ENCODE assay signal across 22 cellular contexts in genomic region chr7:80078882-80079281, GRCh38. TPM values are rescaled to one million over a fixed set of nuclear protein-coding genes. Genes with fewer than 3 reads are reported as not detected.
A peak's percentile ranks its signal among the peaks of the same experiment; 100 is the strongest.
DNase-seq lines count a peak whose midpoint lies in the region; ATAC-seq, FAIRE-seq and TF ChIP-seq lines count a peak whose summit lies in the region.
"Had no signal": no experiment of that assay in that cellular context is flagged by ENCODE, and none has a peak within 500 bp of the region (broad histone marks: within the 10 kb centered on the region; RNA-seq: fewer than 3 reads in every experiment).

No MANE protein-coding gene starts in this region.

- H3K4me2 ChIP-seq in A549 (peak overlapping the region; percentile 75; the same call in 1 of the 3 replicates), endothelial cell of umbilical vein (ENCODE audit: insufficient read depth, low read length) (peak overlapping the region; percentile 88)

- H3K9me3 ChIP-seq in A549 (no peaks in the 10 kb centered on the region), SK-N-MC (ENCODE audit: low read depth, low read length) (no peaks in the 10 kb centered on the region), endothelial cell of umbilical vein (replicated peaks; ENCODE audit: control insufficient read depth, insufficient read depth, low read length) (no peaks in the 10 kb centered on the region), tibial nerve (no peaks in the 10 kb centered on the region), WERI-Rb-1 (ENCODE audit: severe bottlenecking) (no peaks in the 10 kb centered on the region)
- H3K9me3 ChIP-seq: lower lobe of right lung had no signal

- H3K27ac ChIP-seq in A549 (no peak overlapping the region), ACC112 (ENCODE audit: low read depth, low read length) (peak overlapping the region; percentile 54), SK-N-MC (no peak overlapping the region), endothelial cell of umbilical vein (ENCODE audit: insufficient read depth, low read depth, low read length) (no peak overlapping the region), tibial nerve (no peak overlapping the region), WERI-Rb-1 (no peak overlapping the region)
- H3K27ac ChIP-seq: lower lobe of right lung had no signal

- no peak for ATAC-seq in A549
- no peak for ATAC-seq in HG03342 (IDR thresholded peaks at IDR 0.05; ENCODE audit: unreplicated experiment)
- ATAC-seq: CD8-positive, alpha-beta T cell; HepG2; sciatic nerve had no signal

- TF ChIP-seq EP300 in A549 (IDR thresholded peaks at IDR 0.05) = no peak
- TF ChIP-seq EP300 in tibial nerve (IDR thresholded peaks at IDR 0.05) = no peak

- no peak for TF ChIP-seq RAD21 in A549 (conservative IDR thresholded peaks at IDR 0.05 in 1 of 2, IDR thresholded peaks at IDR 0.05 in 1 of 2)

- H3K4me1 ChIP-seq in A549 (no peaks in the 10 kb centered on the region), ACC112 (ENCODE audit: control insufficient read depth, insufficient read depth, low read length, unreplicated experiment) (peaks cover 7% of the 10 kb centered on the region), endothelial cell of umbilical vein (ENCODE audit: control insufficient read depth, extremely low read depth, insufficient read depth, low read length) (peaks cover 17% of the 10 kb centered on the region), tibial nerve (no peaks in the 10 kb centered on the region)

- POLR2A ChIA-PET in A549 (lab: Yijun Ruan, JAX) (interaction anchor here (0.9 kb wide), 1 partner anchor 55 kb away, joined by 3 read pairs; the partner anchor contains the start of gene GNAI1), endothelial cell of umbilical vein (lab: Charles Lee) (no interaction called here)

- H3K9ac ChIP-seq in SK-N-MC (ENCODE audit: insufficient read length) (no peak overlapping the region), endothelial cell of umbilical vein (replicated peaks; ENCODE audit: extremely low read depth, insufficient read depth, low read length) (no peak overlapping the region)

- no TSS peak for BruUV-seq in endothelial cell of umbilical vein (replicated peaks; lab: Mats Ljungman, UMichigan)

- H2AFZ ChIP-seq in ACC112 (ENCODE audit: low read length, unreplicated experiment) = peak overlapping the region; percentile 85
- H2AFZ ChIP-seq in endothelial cell of umbilical vein (ENCODE audit: low read depth, low read length) = no peak overlapping the region

- WGBS in A549 (ENCODE audit: missing lambda C conversion rate) = 97% methylated on average over 3 of the region's 3 CpGs
- WGBS in tibial nerve, 2 donors = 83 to 87% methylated on average over 3 of the region's 3 CpGs
- WGBS in lower leg skin, 2 donors = 73 to 81% methylated on average over 3 of the region's 3 CpGs

- H3K36me3 ChIP-seq in ACC112 (ENCODE audit: insufficient read depth, low read length) = no peaks in the 10 kb centered on the region
- no peaks in the 10 kb centered on the region for H3K36me3 ChIP-seq in SK-N-MC (ENCODE audit: insufficient read depth, low read length)
- no peaks in the 10 kb centered on the region for H3K36me3 ChIP-seq in endothelial cell of umbilical vein (ENCODE audit: control insufficient read depth in 2 of 2, extremely low read depth in 1 of 2, insufficient read depth in 2 of 2, low read length in 2 of 2)
- no peaks in the 10 kb centered on the region for H3K36me3 ChIP-seq in tibial nerve
- no peaks in the 10 kb centered on the region for H3K36me3 ChIP-seq in WERI-Rb-1
- H3K36me3 ChIP-seq: lower lobe of right lung had no signal

- H3K27me3 ChIP-seq in ACC112 (ENCODE audit: insufficient read depth, low read length) (no peaks in the 10 kb centered on the region), endothelial cell of umbilical vein (ENCODE audit: control insufficient read depth in 2 of 2, insufficient read depth in 2 of 2, low read length in 2 of 2) (no peaks in the 10 kb centered on the region), tibial nerve (no peaks in the 10 kb centered on the region), WERI-Rb-1 (ENCODE audit: insufficient read depth, low read depth, severe bottlenecking) (no peaks in the 10 kb centered on the region)

- no peak for TF ChIP-seq POLR2A in A549 (IDR thresholded peaks at IDR 0.05; ENCODE audit: low read length)
- no peak for TF ChIP-seq POLR2A in endothelial cell of umbilical vein (IDR thresholded peaks at IDR 0.05; ENCODE audit: low read depth, low read length)
- TF ChIP-seq POLR2A in tibial nerve (IDR thresholded peaks at IDR 0.05) = no peak
- TF ChIP-seq POLR2A in lower leg skin (IDR thresholded peaks at IDR 0.05) = no peak

- H3K4me3 ChIP-seq in A549 (no peak overlapping the region), ACC112 (ENCODE audit: low read depth, low read length) (peak overlapping the region; percentile 57), SK-N-MC (peak overlapping the region; percentile 73; the same call in 1 of the 2 replicates), endothelial cell of umbilical vein (replicated peaks in 1 of 3; ENCODE audit: insufficient read depth in 1 of 3, low read depth in 1 of 3, low read length in 3 of 3) (no peak overlapping the region), tibial nerve (no peak overlapping the region), lower leg skin (ENCODE audit: low read depth, poor library complexity, severe bottlenecking) (no peak overlapping the region), WERI-Rb-1 (ENCODE audit: low read depth, low read length) (no peak overlapping the region)

- FAIRE-seq in A549 (lab: Jason Lieb, UNC) (no peak), endothelial cell of umbilical vein (lab: Jason Lieb, UNC) (no peak)
- FAIRE-seq: endometrium, HepG2 had no signal

- H3K79me2 ChIP-seq in ACC112 (ENCODE audit: control insufficient read depth, insufficient read depth, low read length, unreplicated experiment) (no peaks in the 10 kb centered on the region), endothelial cell of umbilical vein (ENCODE audit: control insufficient read depth, insufficient read depth, low read length) (no peaks in the 10 kb centered on the region)

- CTCF ChIA-PET in A549 (lab: Yijun Ruan, JAX) = interaction anchor here (1.3 to 1.6 kb wide), 3 partner anchors 10 to 31 kb away, joined by 3 to 5 read pairs (median 4); no protein-coding TSS in a partner anchor
- CTCF ChIA-PET in endothelial cell of umbilical vein (lab: Charles Lee) = interaction anchor here (0.7 to 2.0 kb wide), 7 partner anchors 19 to 780 kb away, joined by 3 to 8 read pairs (median 5); partner anchors contain the start of gene GNAI1

- H3K9me1 ChIP-seq in endothelial cell of umbilical vein (replicated peaks; ENCODE audit: control insufficient read depth, extremely low read depth, insufficient read depth, low read length) = no peaks in the 10 kb centered on the region

- no peak for TF ChIP-seq CTCF in A549 (IDR thresholded peaks at IDR 0.05)
- TF ChIP-seq CTCF in endothelial cell of umbilical vein (IDR thresholded peaks at IDR 0.05; ENCODE audit: extremely low read depth in 1 of 2, insufficient read depth in 1 of 2, low read depth in 1 of 2, low read length in 2 of 2) = no peak
- TF ChIP-seq CTCF in tibial nerve (IDR thresholded peaks at IDR 0.05) = no peak
- no peak for TF ChIP-seq CTCF in lower leg skin (IDR thresholded peaks at IDR 0.05)
- no peak for TF ChIP-seq CTCF in WERI-Rb-1 (IDR thresholded peaks at IDR 0.05; ENCODE audit: low read depth, low read length)

- dilution Hi-C loops in endothelial cell of umbilical vein (cut with MboI; ENCODE audit: extremely low pct_ligation_motif_present, low sequenced_read_pairs) = no loop called here

- DNase-seq in A549 (ENCODE audit: low read depth in 1 of 2, low spot score in 1 of 2) (no peak), SK-N-MC (ENCODE audit: low read depth, low spot score) (no peak), endothelial cell of umbilical vein (ENCODE audit: low read depth, low spot score) (no peak), tibial nerve (ENCODE audit: low spot score in 2 of 2) (no peak), lower leg skin (ENCODE audit: low spot score in 2 of 2) (no peak), WERI-Rb-1 (no peak)
- DNase-seq: activated effector memory CD4-positive, alpha-beta T cell treated with Interleukin-2 at 50 U/mL for 16 hours; CD8-positive, alpha-beta T cell; central memory CD4-positive, alpha-beta T cell; DMS153; glutamatergic neuron; lower lobe of right lung; NCI-H1092; NCI-H1930; NCI-H748 treated with DMSO at 0.1 percent for 48 hours; Right ventricle myocardium superior; SW 1271 had no signal

- intact Hi-C loops in endothelial cell of umbilical vein (cut with micrococcal nuclease) = no loop called here
- intact Hi-C loops in lower leg skin (cut with DNase I; ENCODE audit: low total_unique reads) = no loop called here

- H4K20me1 ChIP-seq in endothelial cell of umbilical vein (replicated peaks; ENCODE audit: control insufficient read depth, extremely low read depth, insufficient read depth, low read length) = no peaks in the 10 kb centered on the region

TF ChIP-seq in A549, 52 proteins besides CTCF, POLR2A, EP300 and RAD21 (continues in another document):
- no peak for TF ChIP-seq ZC3H11A (IDR thresholded peaks at IDR 0.05)
- TF ChIP-seq, protein P1, sequence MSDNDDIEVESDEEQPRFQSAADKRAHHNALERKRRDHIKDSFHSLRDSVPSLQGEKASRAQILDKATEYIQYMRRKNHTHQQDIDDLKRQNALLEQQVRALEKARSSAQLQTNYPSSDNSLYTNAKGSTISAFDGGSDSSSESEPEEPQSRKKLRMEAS (IDR thresholded peaks at IDR 0.05) = no peak

TF ChIP-seq in endothelial cell of umbilical vein, 7 proteins besides CTCF, POLR2A, EP300 and RAD21 (continues in another document):
- TF ChIP-seq, protein P1 (IDR thresholded peaks at IDR 0.05; ENCODE audit: insufficient read depth, insufficient read length) = no peak
- TF ChIP-seq JUN (IDR thresholded peaks at IDR 0.05; ENCODE audit: borderline replicate concordance, insufficient read depth, insufficient read length, low read depth) = no peak

RNA-seq across cellular contexts. Expression of gene GNAI1, which starts 55.7 kb away (rescaled TPM):
- polyA plus RNA-seq in A549 (2011; rRNA removed) (59.7 and 96.3 TPM in 2 replicates), A549 (2017; fragmentation: RNase III; extraction: RNeasy Plus Mini Kit Qiagen cat#74134 plus additional on column Dnase treatment) (37.9 to 46.3 TPM (median 44.8 TPM) in 3 replicates), endothelial cell of umbilical vein (6.1 and 7.5 TPM in 2 replicates)
- 17.3 and 18.2 TPM in 2 replicates for polyA plus RNA-seq in A549 (2012; cell fraction: cytosol; rRNA removed)
- 9.6 and 10.5 TPM in 2 replicates for polyA plus RNA-seq in A549 (2012; cell fraction: nucleus; rRNA removed)
- 21.9 and 23.5 TPM in 2 replicates for polyA minus RNA-seq in A549 (2011; rRNA and poly(A)+ RNA removed)
- total RNA-seq in endothelial cell of umbilical vein (15.0 and 19.7 TPM in 2 replicates), tibial nerve (10 to 100 TPM; 29.4 to 78.5 (median 35.5) TPM), lower leg skin (100 to 1,000 TPM; 115 to 153 (median 120) TPM)
- 9.3 and 10.0 TPM in 2 replicates for polyA plus RNA-seq in endothelial cell of umbilical vein (2011; cell fraction: cytosol; rRNA removed)
- 6.7 and 11.3 TPM in 2 replicates for polyA plus RNA-seq in endothelial cell of umbilical vein (2011; cell fraction: nucleus; rRNA removed)
- 25.7 and 30.0 TPM in 2 replicates for polyA plus RNA-seq in endothelial cell of umbilical vein (2012)
- polyA minus RNA-seq in endothelial cell of umbilical vein = 13.0 and 15.7 TPM in 2 replicates
- 18.3 TPM for polyA minus RNA-seq in endothelial cell of umbilical vein (2011; cell fraction: cytosol; rRNA and poly(A)+ RNA removed)
- polyA minus RNA-seq in endothelial cell of umbilical vein (2011; cell fraction: nucleus; rRNA and poly(A)+ RNA removed) = 17.9 and 21.5 TPM in 2 replicates

Comparison
In these comparisons a context has a peak if more than half of its experiments do, and no peak if none do; other contexts are left out.
1. H3K4me3 ChIP-seq: peak in ACC112 (single experiment) and SK-N-MC (single experiment); none in A549 (single experiment), endothelial cell of umbilical vein (0 of 3), tibial nerve (0 of 4), lower leg skin (single experiment) and WERI-Rb-1 (single experiment).